Comparison of ENCODE assay signal across 8 cellular contexts in the genomic region with DNA sequence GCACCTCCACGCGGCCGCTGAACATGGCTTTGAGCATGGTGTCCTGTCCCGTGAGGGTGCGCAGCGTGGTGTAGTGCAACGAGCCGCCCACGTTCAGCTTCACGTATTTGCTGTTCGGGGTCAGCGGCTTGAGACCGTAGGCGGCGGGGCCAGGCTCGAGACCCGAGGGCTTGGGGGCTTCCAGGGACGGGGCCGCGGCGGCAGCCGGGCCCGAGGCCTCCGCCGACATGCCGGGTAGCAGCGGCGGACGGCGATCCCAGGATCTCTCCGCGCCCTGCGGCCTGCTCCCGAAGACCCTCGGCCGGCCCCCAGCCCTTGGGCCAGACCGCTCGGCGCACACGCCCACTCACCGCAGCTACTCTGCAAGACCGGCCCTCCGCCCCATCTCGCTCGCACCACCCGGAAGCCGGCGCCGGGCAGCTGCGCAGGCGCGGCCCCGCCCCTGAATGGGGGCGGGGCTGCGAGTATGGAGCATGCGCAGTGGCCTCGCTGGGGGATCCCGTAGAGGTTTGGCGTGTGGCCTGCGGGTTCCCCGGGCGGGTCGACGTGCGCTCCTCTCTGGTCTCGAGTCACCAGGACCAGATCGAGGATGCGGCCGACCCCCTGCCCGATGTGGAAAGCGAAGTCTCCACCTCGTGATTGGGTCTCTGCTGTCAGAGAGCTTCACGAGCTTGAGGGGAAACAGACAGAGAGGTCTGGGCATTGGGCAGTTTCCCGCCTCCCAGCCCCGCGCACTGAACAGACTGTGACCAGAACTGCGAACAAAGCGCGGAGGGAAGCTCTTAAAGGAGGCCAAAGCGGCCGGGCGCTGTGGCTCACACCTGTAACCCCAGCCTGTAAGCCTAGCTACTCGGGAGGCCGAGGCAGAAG. TPM values are rescaled to one million over a fixed set of nuclear protein-coding genes. Genes with fewer than 3 reads are reported as not detected.
DNase-seq lines count a peak whose midpoint lies in the region; ATAC-seq and TF ChIP-seq lines count a peak whose summit lies in the region.

A gene with protein sequence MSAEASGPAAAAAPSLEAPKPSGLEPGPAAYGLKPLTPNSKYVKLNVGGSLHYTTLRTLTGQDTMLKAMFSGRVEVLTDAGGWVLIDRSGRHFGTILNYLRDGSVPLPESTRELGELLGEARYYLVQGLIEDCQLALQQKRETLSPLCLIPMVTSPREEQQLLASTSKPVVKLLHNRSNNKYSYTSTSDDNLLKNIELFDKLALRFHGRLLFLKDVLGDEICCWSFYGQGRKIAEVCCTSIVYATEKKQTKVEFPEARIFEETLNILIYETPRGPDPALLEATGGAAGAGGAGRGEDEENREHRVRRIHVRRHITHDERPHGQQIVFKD (minus strand): TSS at position 422 of the 870 bp plus-strand sequence. CDS start 193 bp downstream, at position 229.

- no peaks in the 10 kb centered on the region for H3K27me3 ChIP-seq in HUES48 (ENCODE audit: control insufficient read depth, insufficient read depth, low read length)
- no peaks in the 10 kb centered on the region for H3K27me3 ChIP-seq in mononuclear cell (ENCODE audit: insufficient read depth, low read length)

- H3K4me3 ChIP-seq in HUES48 (ENCODE audit: low read depth, low read length) (peak within 1 kb of the TSS; percentile 84), OCI-LY7 (ENCODE audit: low read depth, low read length, poor library complexity, severe bottlenecking) (peak within 1 kb of the TSS; percentile 91), epithelial cell of esophagus (ENCODE audit: low read length) (peak within 1 kb of the TSS; percentile 82), mononuclear cell (ENCODE audit: low read length) (peak within 1 kb of the TSS; percentile 97)

- H3K36me3 ChIP-seq in HUES48 (ENCODE audit: control insufficient read depth, insufficient read depth, low read length) (peaks cover 19% of the 10 kb centered on the region), OCI-LY7 (ENCODE audit: insufficient read depth, low read length) (peaks cover 17% of the 10 kb centered on the region; the same call in 1 of the 2 replicates)

- H3K4me2 ChIP-seq in OCI-LY7 (ENCODE audit: low read length): peak within 1 kb of the TSS; percentile 96

- intact Hi-C loops in OCI-LY7 (cut with micrococcal nuclease; ENCODE audit: unreplicated experiment): loop anchor here (1.0 to 2.0 kb wide), 3 partner anchors 29 to 71 kb away; a partner anchor contains a TSS

- peak within 1 kb of the TSS; percentile 59; the same call in 1 of the 2 replicates for H2AFZ ChIP-seq in OCI-LY7 (ENCODE audit: low read length)

- TF ChIP-seq CTCF in OCI-LY7 (conservative IDR thresholded peaks at IDR 0.05; ENCODE audit: low read length): no peak
- no peak for TF ChIP-seq CTCF in epithelial cell of esophagus (IDR thresholded peaks at IDR 0.05; ENCODE audit: insufficient read depth, low read depth, low read length, missing control alignments)

- H3K4me1 ChIP-seq in HUES48 (ENCODE audit: control insufficient read depth, insufficient read depth, low read length): peaks cover 15% of the 10 kb centered on the region
- peaks cover 25% of the 10 kb centered on the region for H3K4me1 ChIP-seq in OCI-LY7 (ENCODE audit: insufficient read depth, low read length, poor library complexity, severe bottlenecking)
- peaks cover 30% of the 10 kb centered on the region for H3K4me1 ChIP-seq in mononuclear cell (ENCODE audit: insufficient read depth, low read length)

- peaks cover 6% of the 10 kb centered on the region; the same call in 1 of the 2 replicates for H4K20me1 ChIP-seq in OCI-LY7 (ENCODE audit: insufficient read depth, low read length)

- CTCF ChIA-PET in OCI-LY7 (lab: Charles Lee; ENCODE audit: unreplicated experiment): interaction anchor here (0.7 kb wide), 1 partner anchor 197 kb away, joined by 7 read pairs; a partner anchor contains a TSS

- peaks cover 15% of the 10 kb centered on the region; the same call in 1 of the 2 replicates for H3K79me2 ChIP-seq in OCI-LY7 (ENCODE audit: insufficient read depth, low read depth, low read length)

- in situ Hi-C loops in Caki2 (cut with HindIII; ENCODE audit: low pct_unique_long_range_greater_than_20kb, low sequenced_read_pairs): no loop called here

- ATAC-seq in GM21390 (IDR thresholded peaks at IDR 0.05; ENCODE audit: unreplicated experiment): peak; percentile 70

- H3K9me3 ChIP-seq in HUES48 (ENCODE audit: control insufficient read depth, insufficient read depth, low read length) (no peaks in the 10 kb centered on the region), OCI-LY7 (ENCODE audit: low read length) (no peaks in the 10 kb centered on the region), mononuclear cell (ENCODE audit: low read depth, low read length) (no peaks in the 10 kb centered on the region)

- H3K9me2 ChIP-seq in OCI-LY7 (ENCODE audit: insufficient read depth, low read length): no peaks in the 10 kb centered on the region

- no TSS peak for BruUV-seq in OCI-LY7 (replicated peaks; lab: Mats Ljungman, UMichigan)

- POLR2A ChIA-PET in OCI-LY7 (lab: Charles Lee): interaction anchor here (0.6 to 2.8 kb wide), 16 partner anchors 9 to 247 kb away, joined by 3 to 17 read pairs (median 4); a partner anchor contains a TSS

- DNase-seq in Caki2 (ENCODE audit: low read depth) (peak; percentile 92), OCI-LY7 (ENCODE audit: low spot score) (peak; percentile 87), activated T-cell treated with anti-CD3 and anti-CD28 coated beads for 1 hour (ENCODE audit: low read depth) (peak; percentile 86), epithelial cell of esophagus (ENCODE audit: low read depth) (peak; percentile 79)
- DNase-seq in stimulated activated CD8-positive, alpha-beta memory T cell treated with anti-CD3 and anti-CD28 coated beads, Interleukin-4, amount 100 ng/mL, for 24 hours (ENCODE audit: low read depth): peak; percentile 81

- H3K27ac ChIP-seq in HUES48 (ENCODE audit: low read depth, low read length) (peak within 1 kb of the TSS; percentile 94), OCI-LY7 (ENCODE audit: low read depth, low read length, poor library complexity, severe bottlenecking) (peak within 1 kb of the TSS; percentile 32)

- peak within 1 kb of the TSS; percentile 93 for H3K9ac ChIP-seq in HUES48 (ENCODE audit: low read depth, low read length)

RNA-seq across cellular contexts. Expression of the gene that starts here (rescaled TPM):
- 9.8 and 29.1 TPM in 2 replicates for total RNA-seq in Caki2 (2014; rRNA removed; shearing (Covaris generic); ENCODE audit: low replicate concordance)
- 14.4 and 15.9 TPM in 2 replicates for total RNA-seq in OCI-LY7 (2014; rRNA removed; shearing (Covaris generic))
- total RNA-seq in OCI-LY7 (2022): 48.0 and 49.5 TPM in 2 replicates
- 21.5 TPM for total RNA-seq in mononuclear cell

Comparison
In these comparisons a context has a peak if more than half of its experiments do, and no peak if none do; other contexts are left out.
1. Peak in every context shown above with its lines: DNase-seq, ATAC-seq, H3K4me3 ChIP-seq and H3K27ac ChIP-seq.